In the genomic region with DNA sequence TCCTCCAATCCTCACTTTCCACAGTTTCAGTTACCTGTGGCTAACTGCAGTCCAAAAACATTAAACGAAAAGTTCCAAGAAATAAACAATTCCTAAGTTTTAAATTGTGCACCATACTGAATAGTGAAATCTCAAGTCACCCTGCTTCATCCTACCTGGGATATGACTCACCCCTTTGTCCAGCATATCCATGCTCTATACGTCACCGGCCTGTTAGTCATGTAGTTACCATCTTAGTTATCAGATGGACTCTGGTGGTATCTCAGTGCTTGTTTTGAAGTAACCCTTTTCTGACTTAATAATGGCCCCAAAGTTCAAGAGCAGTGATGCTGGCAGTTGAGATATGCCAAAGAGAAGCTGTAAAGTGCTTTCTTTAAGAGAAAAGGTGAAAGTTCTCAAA, we compare ENCODE assay signal across 8 cellular contexts.
A peak's percentile ranks its signal among the peaks of the same experiment; 100 is the strongest.
DNase-seq lines count a peak whose midpoint lies in the region; ATAC-seq, FAIRE-seq and TF ChIP-seq lines count a peak whose summit lies in the region.
"Not testable (repeated sequence)": the region's sequence is repeated elsewhere in the genome, so short reads cannot be mapped to it uniquely, and the experiment has no call there.

No MANE protein-coding gene starts in this region.

- in situ Hi-C loops in HepG2 (cut with HindIII; ENCODE audit: extremely low pct_ligation_motif_present, low pct_unique_long_range_greater_than_20kb), result not testable (repeated sequence)

- 0% methylated on average over 3 of the region's 3 CpGs for WGBS in HepG2 (ENCODE audit: low lambda C conversion rate)

- not testable (repeated sequence) for H3K4me2 ChIP-seq in HepG2 (ENCODE audit: low read depth, low read length)

- TF ChIP-seq RAD21 in HepG2 (CRISPR knock-in tag; IDR thresholded peaks at IDR 0.05), result not testable (repeated sequence)

- H3K79me2 ChIP-seq in HepG2 (ENCODE audit: insufficient read depth, low read length), result not testable (repeated sequence)

- H3K4me1 ChIP-seq in HepG2 (ENCODE audit: insufficient read depth, low read length), result not testable (repeated sequence)

- H3K36me3 ChIP-seq in HepG2 (replicated peaks in 1 of 2; ENCODE audit: control insufficient read depth in 1 of 2, insufficient read depth in 2 of 2, low read length in 2 of 2), result not testable (repeated sequence)

- CTCF ChIA-PET in HepG2 (lab: Yijun Ruan, JAX; ENCODE audit: low intra/inter-chr PET ratio, low total read pairs), result not testable (repeated sequence)

- not testable (repeated sequence) for H3K27ac ChIP-seq in HepG2 (ENCODE audit: extremely low read length, insufficient read depth, low read length)

- DNase-seq in A172 (ENCODE audit: low spot score) (peak; percentile 70), EL (peak; percentile 51), HTR-8/SVneo (ENCODE audit: insufficient read length, low spot score) (peak; percentile 0), RPMI7951 (ENCODE audit: low read depth) (peak; percentile 42), astrocyte of the hippocampus (ENCODE audit: low read depth, low spot score) (peak; percentile 4), dermis blood vessel endothelial cell (peak; percentile 1), glomerular endothelial cell (ENCODE audit: extremely low read depth, low read depth, low spot score) (peak; percentile 4), HepG2 (ENCODE audit: low spot score) (peak; percentile 1)

- TF ChIP-seq EP300 in HepG2 (IDR thresholded peaks at IDR 0.05; ENCODE audit: low read depth in 2 of 2, low read length in 2 of 2); HepG2 (CRISPR knock-in tag; IDR thresholded peaks at IDR 0.05; ENCODE audit: borderline replicate concordance): not testable (repeated sequence)

- BruUV-seq in HepG2 (replicated peaks; lab: Mats Ljungman, UMichigan), result not testable (repeated sequence)

- TF ChIP-seq POLR2A in HepG2 (IDR thresholded peaks at IDR 0.05; ENCODE audit: insufficient read depth in 1 of 2, low read depth in 2 of 2, low read length in 2 of 2), result not testable (repeated sequence)

- intact Hi-C loops in HepG2 (cut with micrococcal nuclease; ENCODE audit: unreplicated experiment), result not testable (repeated sequence)

- H2AFZ ChIP-seq in HepG2 (ENCODE audit: low read length), result not testable (repeated sequence)

- not testable (repeated sequence) for H3K9ac ChIP-seq in HepG2 (ENCODE audit: insufficient read depth, low read depth, low read length)

- not testable (repeated sequence) for ATAC-seq in HepG2

- TF ChIP-seq CTCF in HepG2 (CRISPR knock-in tag; IDR thresholded peaks at IDR 0.05), result not testable (repeated sequence)

- H4K20me1 ChIP-seq in HepG2 (ENCODE audit: insufficient read depth, low read length), result not testable (repeated sequence)

- H3K4me3 ChIP-seq in HepG2 (replicated peaks in 1 of 3; ENCODE audit: insufficient read depth in 1 of 3, low read depth in 2 of 3, low read length in 3 of 3), result not testable (repeated sequence)

- POLR2A ChIA-PET in HepG2 (lab: Yijun Ruan, JAX), result not testable (repeated sequence)

- not testable (repeated sequence) for H3K9me3 ChIP-seq in HepG2 (ENCODE audit: low read length)

- FAIRE-seq in HTR-8/SVneo (lab: Jason Lieb, UNC); HepG2 (lab: Jason Lieb, UNC): not testable (repeated sequence)

- not testable (repeated sequence) for H3K27me3 ChIP-seq in HepG2 (ENCODE audit: control insufficient read depth in 1 of 2, insufficient read depth in 2 of 2, low read length in 2 of 2)

TF ChIP-seq in HepG2, 621 proteins besides CTCF, POLR2A, EP300 and RAD21:
- TF ChIP-seq CREB1 (IDR thresholded peaks at IDR 0.05), result peak; percentile 54
- TF ChIP-seq CREB1 (CRISPR knock-in tag; IDR thresholded peaks at IDR 0.05), result not testable (repeated sequence)
TF ChIP-seq in HepG2: peak in this region for 1; not testable (repeated sequence) for 620.

Comparison
In these comparisons a context has a peak if more than half of its experiments do, and no peak if none do; other contexts are left out.
1. DNase-seq: peak in every context shown above with its lines; median percentile 70 in A172; 51 in EL; 42 in RPMI7951; 4 in astrocyte of the hippocampus; 4 in glomerular endothelial cell; 1 in dermis blood vessel endothelial cell; 1 in HepG2; 0 in HTR-8/SVneo.